Comparison of ENCODE assay signal across 8 cellular contexts in genomic region chr3:52317601-52318000, GRCh38. TPM values are rescaled to one million over a fixed set of nuclear protein-coding genes. Genes with fewer than 3 reads are reported as not detected.
DNase-seq lines count a peak whose midpoint lies in the region; ATAC-seq and TF ChIP-seq lines count a peak whose summit lies in the region.

No MANE protein-coding gene starts in this region.

- no peaks in the 10 kb centered on the region for H3K36me3 ChIP-seq in DOHH2 (ENCODE audit: control insufficient read depth, low read length)
- H3K36me3 ChIP-seq in NT2/D1 (ENCODE audit: insufficient read depth, insufficient read length, low read length) = peaks cover 3% of the 10 kb centered on the region
- no peaks in the 10 kb centered on the region for H3K36me3 ChIP-seq in gastrocnemius medialis

- no peaks in the 10 kb centered on the region for H3F3A ChIP-seq in DOHH2 (ENCODE audit: control insufficient read depth, insufficient read depth)

- H4K20me1 ChIP-seq in DOHH2 (ENCODE audit: control insufficient read depth, insufficient read depth, low read depth, low read length) = no peaks in the 10 kb centered on the region

- H3K27ac Mint-ChIP-seq in activated naive CD4-positive, alpha-beta T cell treated with anti-CD3 and anti-CD28 coated beads for 36 hours = no peak overlapping the region

- intact Hi-C loops in activated naive CD4-positive, alpha-beta T cell treated with anti-CD3 and anti-CD28 coated beads for 36 hours (cut with micrococcal nuclease) = loop anchor here (2.0 kb wide), 1 partner anchor 29 kb away; no protein-coding TSS in a partner anchor
- intact Hi-C loops in left cardiac atrium (cut with DNase I) = no loop called here
- intact Hi-C loops in gastrocnemius medialis (cut with DNase I; ENCODE audit: low total_unique reads) = no loop called here

- in situ Hi-C loops in gastrocnemius medialis (cut with MboI; ENCODE audit: low sequenced_read_pairs in 4 of 4) (no loop called here), KBM-7 (cut with MboI; ENCODE audit: low pct_unique_long_range_greater_than_20kb, low sequenced_read_pairs) (no loop called here)

- no peaks in the 10 kb centered on the region for H3K36me3 Mint-ChIP-seq in activated naive CD4-positive, alpha-beta T cell treated with anti-CD3 and anti-CD28 coated beads for 36 hours (ENCODE audit: low read depth)

- peak overlapping the region; percentile 58 for H3K4me3 Mint-ChIP-seq in activated naive CD4-positive, alpha-beta T cell treated with anti-CD3 and anti-CD28 coated beads for 36 hours

- peaks cover 20% of the 10 kb centered on the region for H3K4me1 Mint-ChIP-seq in activated naive CD4-positive, alpha-beta T cell treated with anti-CD3 and anti-CD28 coated beads for 36 hours (ENCODE audit: low read depth)

- no peaks in the 10 kb centered on the region for H3K9me2 ChIP-seq in DOHH2 (replicated peaks; ENCODE audit: control insufficient read depth, low read length)

- H3K4me2 ChIP-seq in DOHH2 (ENCODE audit: low read length) = peak overlapping the region; percentile 61

- peak overlapping the region; percentile 56 for H3K9ac ChIP-seq in NT2/D1 (ENCODE audit: insufficient read length, low read depth)

- peak overlapping the region; percentile 41 for H3K4me3 ChIP-seq in DOHH2 (ENCODE audit: low read length)
- peak overlapping the region; percentile 13 for H3K4me3 ChIP-seq in NT2/D1 (ENCODE audit: insufficient read length, low read depth)
- H3K4me3 ChIP-seq in gastrocnemius medialis = peak overlapping the region; percentile 14 to 61 (median 42)

- CTCF ChIA-PET in activated naive CD4-positive, alpha-beta T cell treated with anti-CD3 and anti-CD28 coated beads for 36 hours (lab: Charles Lee) = interaction anchor here (0.6 to 1.7 kb wide), 6 partner anchors 10 to 97 kb away, joined by 3 to 7 read pairs (median 4); partner anchors contain the start of gene TWF2
- CTCF ChIA-PET in HEK293T (lab: Yijun Ruan, JAX) = interaction anchor here (0.7 to 1.3 kb wide), 2 partner anchors 20 to 86 kb away, joined by 4 read pairs; no protein-coding TSS in a partner anchor

- H3K79me2 ChIP-seq in DOHH2 (ENCODE audit: control insufficient read depth, low read length) = no peaks in the 10 kb centered on the region

- H3K27ac ChIP-seq in DOHH2 (ENCODE audit: low read depth, low read length) (no peak overlapping the region), gastrocnemius medialis (no peak overlapping the region)

- POLR2A ChIA-PET in HEK293T (lab: Yijun Ruan, JAX) = no interaction called here

- no peaks in the 10 kb centered on the region for H3K27me3 Mint-ChIP-seq in activated naive CD4-positive, alpha-beta T cell treated with anti-CD3 and anti-CD28 coated beads for 36 hours (ENCODE audit: low read depth)

- TF ChIP-seq POLR2A in gastrocnemius medialis (IDR thresholded peaks at IDR 0.05) = no peak

- DNase-seq in NT2/D1 (ENCODE audit: low read depth, low spot score) (peak; percentile 57), left cardiac atrium (peak; percentile 73), gastrocnemius medialis (no peak), KBM-7 (no peak), hepatic stellate cell (ENCODE audit: low spot score) (no peak), HEK293T (ENCODE audit: extremely low spot score) (no peak)
- DNase-seq in activated naive CD4-positive, alpha-beta T cell treated with anti-CD3 and anti-CD28 coated beads for 36 hours = peak; percentile 77

- no peaks in the 10 kb centered on the region for H3K9me3 Mint-ChIP-seq in activated naive CD4-positive, alpha-beta T cell treated with anti-CD3 and anti-CD28 coated beads for 36 hours

- no peaks in the 10 kb centered on the region for H3K9me3 ChIP-seq in DOHH2 (ENCODE audit: control insufficient read depth, insufficient read depth, low read length)
- H3K9me3 ChIP-seq in NT2/D1 (ENCODE audit: insufficient read depth, low read length) = no peaks in the 10 kb centered on the region
- H3K9me3 ChIP-seq in gastrocnemius medialis = no peaks in the 10 kb centered on the region

- H3K27me3 ChIP-seq in DOHH2 (ENCODE audit: control insufficient read depth, low read length) (no peaks in the 10 kb centered on the region), NT2/D1 (ENCODE audit: insufficient read depth, insufficient read length) (peaks cover 19% of the 10 kb centered on the region), gastrocnemius medialis (no peaks in the 10 kb centered on the region)

- H3K4me1 ChIP-seq in DOHH2 (ENCODE audit: control insufficient read depth, low read length) (peaks cover 16% of the 10 kb centered on the region), NT2/D1 (ENCODE audit: insufficient read depth, insufficient read length) (peaks cover 14% of the 10 kb centered on the region), gastrocnemius medialis (peaks cover 0 to 8% of the 10 kb centered on the region in 2 donors)

- ATAC-seq in left cardiac atrium = peak; percentile 94 to 95
- peak; percentile 51 to 55 for ATAC-seq in gastrocnemius medialis

- no peak for TF ChIP-seq CTCF in DOHH2 (IDR thresholded peaks at IDR 0.05; ENCODE audit: low read depth, low read length, poor library complexity, severe bottlenecking)
- TF ChIP-seq CTCF in gastrocnemius medialis (IDR thresholded peaks at IDR 0.05 in 4 of 5, conservative IDR thresholded peaks at IDR 0.05 in 1 of 5) = no peak

TF ChIP-seq in HEK293T, 16 proteins besides CTCF, POLR2A, EP300 and RAD21:
- no peak for TF ChIP-seq NFRKB (IDR thresholded peaks at IDR 0.05)
- no peak for TF ChIP-seq ARNT (IDR thresholded peaks at IDR 0.05)
- no peak for TF ChIP-seq SP1 (IDR thresholded peaks at IDR 0.05)
- TF ChIP-seq FOXA1 (IDR thresholded peaks at IDR 0.05) = no peak
- TF ChIP-seq TARDBP (IDR thresholded peaks at IDR 0.05) = no peak
- no peak for TF ChIP-seq SUZ12 (IDR thresholded peaks at IDR 0.05)
- TF ChIP-seq ELF4 (IDR thresholded peaks at IDR 0.05) = no peak
- no peak for TF ChIP-seq HDGF (IDR thresholded peaks at IDR 0.05; ENCODE audit: borderline replicate concordance)
- no peak for TF ChIP-seq FOXK2 (IDR thresholded peaks at IDR 0.05)
- TF ChIP-seq PKNOX1 (IDR thresholded peaks at IDR 0.05) = no peak
- no peak for TF ChIP-seq FOXM1 (IDR thresholded peaks at IDR 0.05; ENCODE audit: borderline replicate concordance)

RNA-seq across cellular contexts. Expression of gene DNAH1, which starts 1.5 kb away (rescaled TPM):
- 1 to 10 TPM; 9.4 TPM for total RNA-seq in activated naive CD4-positive, alpha-beta T cell treated with anti-CD3 and anti-CD28 coated beads for 36 hours
- total RNA-seq in left cardiac atrium = 1 to 10 TPM; 3.3 to 4.4 TPM
- 1 to 10 TPM; 1.4 to 6.8 (median 2.0) TPM for total RNA-seq in gastrocnemius medialis

RNA-seq across cellular contexts. Expression of gene GLYCTK, which starts 30.0 kb away (rescaled TPM):
- 10 to 100 TPM; 25.9 to 27.7 TPM for total RNA-seq in activated naive CD4-positive, alpha-beta T cell treated with anti-CD3 and anti-CD28 coated beads for 36 hours
- total RNA-seq in left cardiac atrium = 10 to 100 TPM; 10.4 to 13.5 TPM
- total RNA-seq in gastrocnemius medialis = 10 to 100 TPM in 1 of 4 donors, 1 to 10 TPM in 3; 5.1 to 11.2 (median 7.7) TPM

RNA-seq across cellular contexts. Expression of gene WDR82, which starts 39.2 kb away (rescaled TPM):
- 100 to 1,000 TPM; 176 to 177 TPM for total RNA-seq in activated naive CD4-positive, alpha-beta T cell treated with anti-CD3 and anti-CD28 coated beads for 36 hours
- 10 to 100 TPM; 57.6 to 65.5 TPM for total RNA-seq in left cardiac atrium
- 10 to 100 TPM; 54.1 to 64.9 (median 59.3) TPM for total RNA-seq in gastrocnemius medialis

Comparison
In these comparisons a context has a peak if more than half of its experiments do, and no peak if none do; other contexts are left out.
1. DNase-seq: peak in NT2/D1 (single experiment), activated naive CD4-positive, alpha-beta T cell treated with anti-CD3 and anti-CD28 coated beads for 36 hours (single experiment) and left cardiac atrium (single experiment); none in gastrocnemius medialis (0 of 2), KBM-7 (single experiment), hepatic stellate cell (single experiment) and HEK293T (single experiment).
2. Peak in every context shown above with its lines, with median percentiles within 50 percentile points of each other: H3K4me3 ChIP-seq.